Comparison of ENCODE assay signal across 31 cellular contexts in genomic region chr11:117414724-117415123, GRCh38.
"Had no signal": no experiment of that assay in that cellular context is flagged by ENCODE, and none has a peak within 500 bp of the region (broad histone marks: within the 10 kb centered on the region; RNA-seq: fewer than 3 reads in every experiment).

No MANE protein-coding gene starts in this region.

- H3K27ac ChIP-seq: brain microvascular endothelial cell, coronary artery, dorsolateral prefrontal cortex, esophagus muscularis mucosa, foreskin keratinocyte, gastrocnemius medialis had no signal

- FAIRE-seq: astrocyte, bronchial epithelial cell had no signal

- H3K4me1 Mint-ChIP-seq: activated CD4-positive, alpha-beta memory T cell treated with anti-CD3 and anti-CD28 coated beads, Interleukin-2, amount 10 ng/mL, durations not matched to agents 7 days and 5 days; activated CD4-positive, alpha-beta T cell treated with anti-CD3 and anti-CD28 coated beads, Interleukin-2, amount 10 ng/mL, durations not matched to agents 7 days and 5 days; central memory CD8-positive, alpha-beta T cell had no signal

- H3K4me1 ChIP-seq: esophagus muscularis mucosa, foreskin keratinocyte, gastrocnemius medialis had no signal

- H3K9me3 ChIP-seq: esophagus muscularis mucosa, gastrocnemius medialis had no signal

- H3K4me3 Mint-ChIP-seq: activated CD4-positive, alpha-beta memory T cell treated with anti-CD3 and anti-CD28 coated beads, Interleukin-2, amount 10 ng/mL, durations not matched to agents 7 days and 5 days; activated CD4-positive, alpha-beta T cell treated with anti-CD3 and anti-CD28 coated beads, Interleukin-2, amount 10 ng/mL, durations not matched to agents 7 days and 5 days; activated naive CD8-positive, alpha-beta T cell; activated T-helper 1 cell treated with anti-CD3 and anti-CD28 coated beads, Interleukin-12 subunit alpha, Interleukin-12 subunit beta, Interleukin-2, Interleukin-4 antibody, amounts not matched to agents 30 ng/mL and 10 ng/mL and 1 ng/mL, durations not matched to agents 14 hours and 24 hours and 36 hours; central memory CD8-positive, alpha-beta T cell; dendritic cell treated with granulocyte-macrophage colony-stimulating factor and Interleukin-4, amounts not matched to agents 40 ng/mL and 50 ng/mL, for 4 days; WTC11 had no signal

- DNase-seq: activated CD4-positive, alpha-beta memory T cell treated with anti-CD3 and anti-CD28 coated beads, Interleukin-2, amount 10 ng/mL, durations not matched to agents 7 days and 5 days; activated CD4-positive, alpha-beta T cell treated with anti-CD3 and anti-CD28 coated beads for 1 hour; activated CD4-positive, alpha-beta T cell treated with anti-CD3 and anti-CD28 coated beads for 4 hours; activated CD4-positive, alpha-beta T cell treated with anti-CD3 and anti-CD28 coated beads, Interleukin-2, amount 10 ng/mL, durations not matched to agents 7 days and 5 days; activated CD4-positive, alpha-beta T cell treated with anti-CD3 and anti-CD28 coated beads, Interleukin-2, amount 50 U/mL, for 4 hours; activated CD8-positive, alpha-beta memory T cell treated with anti-CD3 and anti-CD28 coated beads, Interleukin-2, amount 50 U/mL, for 48 hours; activated gamma-delta T cell treated with Interleukin-2 at 50 U/mL for 16 hours; activated naive CD4-positive, alpha-beta T cell treated with anti-CD3 and anti-CD28 coated beads, Interleukin-2, amount 50 U/mL, for 16 hours; activated naive CD4-positive, alpha-beta T cell treated with Interleukin-2 at 50 U/mL for 16 hours; activated T-cell treated with anti-CD3 and anti-CD28 coated beads for 4 hours; activated T-cell treated with anti-CD3 and anti-CD28 coated beads, Interleukin-2, amount 50 U/mL, for 48 hours; amniotic stem cell; anterior cingulate cortex; brain microvascular endothelial cell; effector memory CD4-positive, alpha-beta T cell; erythroblast; foreskin keratinocyte; gastrocnemius medialis; glutamatergic neuron; T-helper 2 cell had no signal

- H3K27me3 Mint-ChIP-seq: activated CD4-positive, alpha-beta memory T cell treated with anti-CD3 and anti-CD28 coated beads, Interleukin-2, amount 10 ng/mL, durations not matched to agents 7 days and 5 days; activated CD4-positive, alpha-beta T cell treated with anti-CD3 and anti-CD28 coated beads, Interleukin-2, amount 10 ng/mL, durations not matched to agents 7 days and 5 days; activated naive CD8-positive, alpha-beta T cell had no signal

- ATAC-seq: foreskin keratinocyte, gastrocnemius medialis, WTC11 had no signal

- H3K27ac Mint-ChIP-seq: activated CD4-positive, alpha-beta memory T cell treated with anti-CD3 and anti-CD28 coated beads, Interleukin-2, amount 10 ng/mL, durations not matched to agents 7 days and 5 days; activated CD4-positive, alpha-beta T cell treated with anti-CD3 and anti-CD28 coated beads, Interleukin-2, amount 10 ng/mL, durations not matched to agents 7 days and 5 days; activated naive CD8-positive, alpha-beta T cell; activated T-helper 1 cell treated with anti-CD3 and anti-CD28 coated beads, Interleukin-12 subunit alpha, Interleukin-12 subunit beta, Interleukin-2, Interleukin-4 antibody, amounts not matched to agents 30 ng/mL and 10 ng/mL and 1 ng/mL, durations not matched to agents 14 hours and 24 hours and 36 hours; activated T-helper 2 cell treated with anti-CD3 and anti-CD28 coated beads, Interferon-gamma antibody, Interleukin-2, Interleukin-4, amounts not matched to agents 10 μg/mL and 5 μg/mL and 100 μg/mL, durations not matched to agents 14 hours and 24 hours and 36 hours; dendritic cell treated with granulocyte-macrophage colony-stimulating factor and Interleukin-4, amounts not matched to agents 40 ng/mL and 50 ng/mL, for 4 days; WTC11 had no signal

- H3K9me3 Mint-ChIP-seq: activated CD4-positive, alpha-beta memory T cell treated with anti-CD3 and anti-CD28 coated beads, Interleukin-2, amount 10 ng/mL, durations not matched to agents 7 days and 5 days; activated CD4-positive, alpha-beta T cell treated with anti-CD3 and anti-CD28 coated beads, Interleukin-2, amount 10 ng/mL, durations not matched to agents 7 days and 5 days; activated T-helper 1 cell treated with anti-CD3 and anti-CD28 coated beads, Interleukin-12 subunit alpha, Interleukin-12 subunit beta, Interleukin-2, Interleukin-4 antibody, amounts not matched to agents 30 ng/mL and 10 ng/mL and 1 ng/mL, durations not matched to agents 14 hours and 24 hours and 36 hours; activated T-helper 2 cell treated with anti-CD3 and anti-CD28 coated beads, Interferon-gamma antibody, Interleukin-2, Interleukin-4, amounts not matched to agents 10 μg/mL and 5 μg/mL and 100 μg/mL, durations not matched to agents 14 hours and 24 hours and 36 hours; central memory CD8-positive, alpha-beta T cell; dendritic cell treated with granulocyte-macrophage colony-stimulating factor and Interleukin-4, amounts not matched to agents 40 ng/mL and 50 ng/mL, for 4 days; WTC11 had no signal

- H3K4me3 ChIP-seq: coronary artery, dorsolateral prefrontal cortex, esophagus muscularis mucosa, gastrocnemius medialis had no signal

- H3K36me3 ChIP-seq: gastrocnemius medialis had no signal
